Comparison of ENCODE assay signal across 8 cellular contexts in the genomic region with DNA sequence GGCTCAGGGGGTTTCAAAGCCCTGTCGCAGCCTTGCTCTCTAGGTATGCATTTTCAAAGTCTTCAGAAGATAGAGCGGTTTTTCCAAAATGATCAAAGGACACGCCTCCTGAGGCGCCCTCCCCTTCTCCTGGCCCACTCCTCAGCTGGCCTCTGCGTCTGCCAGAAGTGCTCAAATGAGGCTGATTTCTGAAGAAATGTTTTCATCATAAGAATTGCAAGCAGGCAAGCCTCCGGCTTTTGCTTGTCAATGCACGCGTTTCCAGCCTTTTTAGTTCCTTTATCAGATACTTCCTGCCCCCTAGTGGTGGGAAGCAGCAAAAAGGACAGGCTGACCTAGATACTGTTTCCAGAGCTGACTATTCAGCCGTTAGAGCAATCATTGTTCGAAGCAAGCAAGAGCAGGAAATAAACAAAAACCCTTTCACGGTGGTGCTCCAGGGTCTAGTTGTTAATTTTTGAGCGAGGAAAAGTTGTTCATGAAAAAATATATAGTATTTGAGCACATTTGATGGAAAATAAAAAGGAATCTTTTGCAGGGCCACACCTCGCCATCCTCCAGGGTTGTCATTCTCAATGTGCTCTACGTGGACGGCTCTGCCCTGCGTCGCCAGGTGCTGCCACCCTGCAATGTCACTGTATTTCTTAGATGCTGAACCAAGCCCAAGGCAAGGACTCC.
A peak's percentile ranks its signal among the peaks of the same experiment; 100 is the strongest.
DNase-seq lines count a peak whose midpoint lies in the region; ATAC-seq and TF ChIP-seq lines count a peak whose summit lies in the region.

No MANE protein-coding gene starts in this region.

- no peak overlapping the region for H4K12ac ChIP-seq in trophoblast cell (ENCODE audit: low read depth, low read length)

- H3K36me3 Mint-ChIP-seq in activated naive CD4-positive, alpha-beta T cell treated with anti-CD3 and anti-CD28 coated beads, Interleukin-2, amount 50 U/mL, for 72 hours, result peaks cover 11 to 25% of the 10 kb centered on the region in 2 donors

- no peak overlapping the region for H2BK120ac ChIP-seq in trophoblast cell (ENCODE audit: insufficient read depth, low read length, poor library complexity)

- H3K4me3 ChIP-seq in trophoblast cell (ENCODE audit: low read depth, low read length) (no peak overlapping the region), transverse colon (no peak overlapping the region)

- H3K4ac ChIP-seq in trophoblast cell (ENCODE audit: low read depth, low read length), result no peak overlapping the region

- H2BK12ac ChIP-seq in trophoblast cell (ENCODE audit: low read length), result no peak overlapping the region

- H3K9me3 ChIP-seq in trophoblast cell (ENCODE audit: insufficient read depth, low read depth, low read length) (peaks cover 3% of the 10 kb centered on the region), transverse colon (no peaks in the 10 kb centered on the region)

- H4K91ac ChIP-seq in trophoblast cell (ENCODE audit: low read depth, low read length), result no peak overlapping the region

- peak overlapping the region; percentile 19 to 82 for H3K27ac Mint-ChIP-seq in activated naive CD4-positive, alpha-beta T cell treated with anti-CD3 and anti-CD28 coated beads, Interleukin-2, amount 50 U/mL, for 72 hours

- H3K23ac ChIP-seq in trophoblast cell (ENCODE audit: low read length), result no peak overlapping the region

- TF ChIP-seq POLR2A in transverse colon (IDR thresholded peaks at IDR 0.05), result no peak

- no peak overlapping the region for H2BK5ac ChIP-seq in trophoblast cell (ENCODE audit: low read depth, low read length, poor library complexity)

- no CpG with 5 or more reads among the region's 17 CpGs for WGBS in trophoblast cell (ENCODE audit: extremely low coverage, insufficient coverage, insufficient read length)
- 0 to 22% methylated on average over 6 to 17 of the region's 17 CpGs for WGBS in transverse colon (ENCODE audit: low coverage in 1 of 2), 2 donors

- H3K36me3 ChIP-seq in trophoblast cell (ENCODE audit: control insufficient read depth in 1 of 2, insufficient read depth in 2 of 2, low read length in 2 of 2) (no peaks in the 10 kb centered on the region), transverse colon (no peaks in the 10 kb centered on the region)

- peak; percentile 81 for DNase-seq in GM10266 (ENCODE audit: extremely low spot score)
- DNase-seq in NCI-H1092 (lab: John Stamatoyannopoulos, UW), result peak; percentile 80
- DNase-seq in activated naive CD4-positive, alpha-beta T cell treated with anti-CD3 and anti-CD28 coated beads, Interleukin-2, amount 50 U/mL, for 72 hours (ENCODE audit: low spot score in 2 of 2), result peak; percentile 66 to 84
- DNase-seq in glomerular visceral epithelial cell (ENCODE audit: extremely low spot score), result peak; percentile 81
- DNase-seq in trophoblast cell, result peak; percentile 79 to 95
- peak; percentile 80 for DNase-seq in transverse colon

- peak overlapping the region; percentile 3 for H3K4me2 ChIP-seq in trophoblast cell (ENCODE audit: low read length)

- no peaks in the 10 kb centered on the region for H3K79me1 ChIP-seq in trophoblast cell (ENCODE audit: low read length)

- H3K9me3 Mint-ChIP-seq in activated naive CD4-positive, alpha-beta T cell treated with anti-CD3 and anti-CD28 coated beads, Interleukin-2, amount 50 U/mL, for 72 hours, result peaks cover 3 to 5% of the 10 kb centered on the region in 2 donors

- H3K27me3 ChIP-seq in trophoblast cell (ENCODE audit: insufficient read depth, low read length) (no peaks in the 10 kb centered on the region), transverse colon (no peaks in the 10 kb centered on the region)

- H3K4me1 ChIP-seq in trophoblast cell (ENCODE audit: control insufficient read depth in 1 of 2, insufficient read depth in 2 of 2, low read length in 2 of 2) (peaks cover 0 to 1% of the 10 kb centered on the region in 2 experiments), transverse colon (peaks cover 4 to 10% (median 8%) of the 10 kb centered on the region in 4 donors)

- peak; percentile 89 for TF ChIP-seq CTCF in GM10266 (IDR thresholded peaks at IDR 0.05; ENCODE audit: control insufficient read depth, insufficient read depth, low read depth, missing control alignments)
- peak; percentile 76 to 89 (median 86) for TF ChIP-seq CTCF in transverse colon (IDR thresholded peaks at IDR 0.05)

- in situ Hi-C loops in transverse colon (cut with MboI; ENCODE audit: low pct_ligation_motif_present in 1 of 4, low pct_unique_long_range_greater_than_20kb in 1 of 4, low sequenced_read_pairs in 3 of 4), result loop anchor here in 1 of 4 donors (10.0 kb wide), 1 partner anchor 304 kb away; no protein-coding TSS in a partner anchor

- no peak for TF ChIP-seq EP300 in transverse colon (IDR thresholded peaks at IDR 0.05; ENCODE audit: low read depth)

- no peak overlapping the region for H2AK5ac ChIP-seq in trophoblast cell (ENCODE audit: low read length)

- H3K9ac ChIP-seq in trophoblast cell (ENCODE audit: low read length), result no peak overlapping the region

- H2AFZ ChIP-seq in trophoblast cell (ENCODE audit: insufficient read depth, low read length, poor library complexity), result no peak overlapping the region

- H4K8ac ChIP-seq in trophoblast cell (ENCODE audit: low read depth, low read length), result no peak overlapping the region

- H3K18ac ChIP-seq in trophoblast cell (ENCODE audit: low read length), result no peak overlapping the region

- ATAC-seq in HG02588 (IDR thresholded peaks at IDR 0.05; ENCODE audit: unreplicated experiment) (peak; percentile 92), SK-N-SH treated with all-trans-retinoic acid at 6 μM for 48 hours (peak; percentile 99)
- peak; percentile 92 to 96 for ATAC-seq in activated naive CD4-positive, alpha-beta T cell treated with anti-CD3 and anti-CD28 coated beads, Interleukin-2, amount 50 U/mL, for 72 hours

- no peak overlapping the region for H3K14ac ChIP-seq in trophoblast cell (ENCODE audit: low read length)

- H3K27ac ChIP-seq in trophoblast cell (ENCODE audit: low read depth, low read length) (no peak overlapping the region), transverse colon (no peak overlapping the region)

- intact Hi-C loops in transverse colon (cut with DNase I; ENCODE audit: low total_unique reads), result no loop called here

- no peaks in the 10 kb centered on the region for H3K79me2 ChIP-seq in trophoblast cell (ENCODE audit: control insufficient read depth, insufficient read depth, low read length, poor library complexity)

TF ChIP-seq in SK-N-SH treated with all-trans-retinoic acid at 6 μM for 48 hours, 23 proteins besides CTCF, POLR2A, EP300 and RAD21:
- no peak for TF ChIP-seq BACH2 (CRISPR knock-in tag; IDR thresholded peaks at IDR 0.05; ENCODE audit: borderline replicate concordance)
